In genomic region chr19:51168571-51169282, GRCh38 we compare ENCODE assay signal across 1 cellular context.
TF ChIP-seq lines count a peak whose summit lies in the region.

No MANE protein-coding gene starts in this region.

TF ChIP-seq in K562, 482 proteins besides CTCF, POLR2A, EP300 and RAD21 (continues in another document):
- TF ChIP-seq ZBTB49 (CRISPR knock-in tag; IDR thresholded peaks at IDR 0.05; ENCODE audit: borderline replicate concordance) (no peak), ARID2 (IDR thresholded peaks at IDR 0.05) (no peak), ZNF263 (CRISPR knock-in tag; IDR thresholded peaks at IDR 0.05; ENCODE audit: borderline replicate concordance) (no peak), MNT (conservative IDR thresholded peaks at IDR 0.05) (no peak), ELF1 (tag; IDR thresholded peaks at IDR 0.05) (no peak), NELFE (IDR thresholded peaks at IDR 0.05; ENCODE audit: insufficient read depth, insufficient read length) (no peak), MITF (IDR thresholded peaks at IDR 0.05) (peak; percentile 56; the same call in 1 of the 2 replicates), ZNF445 (CRISPR knock-in tag; IDR thresholded peaks at IDR 0.05; ENCODE audit: low read depth) (no peak), ZNF24 (IDR thresholded peaks at IDR 0.05) (no peak), RBM39 (optimal IDR thresholded peaks at IDR 0.05; ENCODE audit: low read depth, low read length) (no peak), ZFP1 (CRISPR knock-in tag; IDR thresholded peaks at IDR 0.05) (no peak), ATF1 (CRISPR knock-in tag; IDR thresholded peaks at IDR 0.05) (no peak), ATF1 (tag; IDR thresholded peaks at IDR 0.05) (peak; percentile 14; the same call in 1 of the 2 replicates), CBFB (CRISPR knock-in tag; IDR thresholded peaks at IDR 0.05) (no peak), RAD51 (IDR thresholded peaks at IDR 0.05; ENCODE audit: borderline replicate concordance, low read depth) (peak; percentile 90), ZNF318 (IDR thresholded peaks at IDR 0.05; ENCODE audit: borderline replicate concordance in 1 of 2, low read depth in 1 of 2) (0 out of 4 replicates have a peak, but pooled peaks of 1 of the 2 experiments have one; percentile 36), ARNT (IDR thresholded peaks at IDR 0.05) (no peak), TOE1 (IDR thresholded peaks at IDR 0.05; ENCODE audit: borderline replicate concordance) (peak; percentile 90), TOE1 (CRISPR knock-in tag; IDR thresholded peaks at IDR 0.05; ENCODE audit: borderline replicate concordance, low read depth) (no peak), ZFP30 (CRISPR knock-in tag; IDR thresholded peaks at IDR 0.05; ENCODE audit: borderline replicate concordance) (no peak), ATF7 (IDR thresholded peaks at IDR 0.05) (0 out of 2 replicates have a peak, but pooled peaks have one; percentile 27), ZNF830 (CRISPR knock-in tag; IDR thresholded peaks at IDR 0.05) (no peak), ZNF449 (CRISPR knock-in tag; IDR thresholded peaks at IDR 0.05) (no peak), TGIF2 (CRISPR knock-in tag; IDR thresholded peaks at IDR 0.05) (no peak), CXXC5 (CRISPR knock-in tag; IDR thresholded peaks at IDR 0.05) (peak; percentile 67), ZNF3 (CRISPR knock-in tag; IDR thresholded peaks at IDR 0.05) (no peak), FOS (IDR thresholded peaks at IDR 0.05; ENCODE audit: extremely low read depth, insufficient read length) (no peak), PHF8 (IDR thresholded peaks at IDR 0.05; ENCODE audit: borderline replicate concordance, low read length) (no peak), GATAD2B (IDR thresholded peaks at IDR 0.05; ENCODE audit: borderline replicate concordance) (no peak)
- TF ChIP-seq, protein P1, sequence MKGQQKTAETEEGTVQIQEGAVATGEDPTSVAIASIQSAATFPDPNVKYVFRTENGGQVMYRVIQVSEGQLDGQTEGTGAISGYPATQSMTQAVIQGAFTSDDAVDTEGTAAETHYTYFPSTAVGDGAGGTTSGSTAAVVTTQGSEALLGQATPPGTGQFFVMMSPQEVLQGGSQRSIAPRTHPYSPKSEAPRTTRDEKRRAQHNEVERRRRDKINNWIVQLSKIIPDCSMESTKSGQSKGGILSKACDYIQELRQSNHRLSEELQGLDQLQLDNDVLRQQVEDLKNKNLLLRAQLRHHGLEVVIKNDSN (CRISPR knock-in tag; IDR thresholded peaks at IDR 0.05): peak; percentile 92
- TF ChIP-seq, protein P2, sequence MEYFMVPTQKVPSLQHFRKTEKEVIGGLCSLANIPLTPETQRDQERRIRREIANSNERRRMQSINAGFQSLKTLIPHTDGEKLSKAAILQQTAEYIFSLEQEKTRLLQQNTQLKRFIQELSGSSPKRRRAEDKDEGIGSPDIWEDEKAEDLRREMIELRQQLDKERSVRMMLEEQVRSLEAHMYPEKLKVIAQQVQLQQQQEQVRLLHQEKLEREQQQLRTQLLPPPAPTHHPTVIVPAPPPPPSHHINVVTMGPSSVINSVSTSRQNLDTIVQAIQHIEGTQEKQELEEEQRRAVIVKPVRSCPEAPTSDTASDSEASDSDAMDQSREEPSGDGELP (CRISPR knock-in tag; IDR thresholded peaks at IDR 0.05; ENCODE audit: borderline replicate concordance): no peak
- TF ChIP-seq, protein P3, sequence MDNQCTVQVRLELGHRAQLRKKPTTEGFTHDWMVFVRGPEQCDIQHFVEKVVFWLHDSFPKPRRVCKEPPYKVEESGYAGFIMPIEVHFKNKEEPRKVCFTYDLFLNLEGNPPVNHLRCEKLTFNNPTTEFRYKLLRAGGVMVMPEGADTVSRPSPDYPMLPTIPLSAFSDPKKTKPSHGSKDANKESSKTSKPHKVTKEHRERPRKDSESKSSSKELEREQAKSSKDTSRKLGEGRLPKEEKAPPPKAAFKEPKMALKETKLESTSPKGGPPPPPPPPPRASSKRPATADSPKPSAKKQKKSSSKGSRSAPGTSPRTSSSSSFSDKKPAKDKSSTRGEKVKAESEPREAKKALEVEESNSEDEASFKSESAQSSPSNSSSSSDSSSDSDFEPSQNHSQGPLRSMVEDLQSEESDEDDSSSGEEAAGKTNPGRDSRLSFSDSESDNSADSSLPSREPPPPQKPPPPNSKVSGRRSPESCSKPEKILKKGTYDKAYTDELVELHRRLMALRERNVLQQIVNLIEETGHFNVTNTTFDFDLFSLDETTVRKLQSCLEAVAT (IDR thresholded peaks at IDR 0.05): no peak
- TF ChIP-seq, protein P4, sequence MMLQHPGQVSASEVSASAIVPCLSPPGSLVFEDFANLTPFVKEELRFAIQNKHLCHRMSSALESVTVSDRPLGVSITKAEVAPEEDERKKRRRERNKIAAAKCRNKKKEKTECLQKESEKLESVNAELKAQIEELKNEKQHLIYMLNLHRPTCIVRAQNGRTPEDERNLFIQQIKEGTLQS (IDR thresholded peaks at IDR 0.05): peak; percentile 90
- TF ChIP-seq, protein P4 (CRISPR knock-in tag; conservative IDR thresholded peaks at IDR 0.05): no peak
- TF ChIP-seq, protein P5, sequence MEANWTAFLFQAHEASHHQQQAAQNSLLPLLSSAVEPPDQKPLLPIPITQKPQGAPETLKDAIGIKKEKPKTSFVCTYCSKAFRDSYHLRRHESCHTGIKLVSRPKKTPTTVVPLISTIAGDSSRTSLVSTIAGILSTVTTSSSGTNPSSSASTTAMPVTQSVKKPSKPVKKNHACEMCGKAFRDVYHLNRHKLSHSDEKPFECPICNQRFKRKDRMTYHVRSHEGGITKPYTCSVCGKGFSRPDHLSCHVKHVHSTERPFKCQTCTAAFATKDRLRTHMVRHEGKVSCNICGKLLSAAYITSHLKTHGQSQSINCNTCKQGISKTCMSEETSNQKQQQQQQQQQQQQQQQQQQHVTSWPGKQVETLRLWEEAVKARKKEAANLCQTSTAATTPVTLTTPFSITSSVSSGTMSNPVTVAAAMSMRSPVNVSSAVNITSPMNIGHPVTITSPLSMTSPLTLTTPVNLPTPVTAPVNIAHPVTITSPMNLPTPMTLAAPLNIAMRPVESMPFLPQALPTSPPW (CRISPR knock-in tag; IDR thresholded peaks at IDR 0.05): 0 out of 2 replicates have a peak, but pooled peaks have one; percentile 16
- TF ChIP-seq, protein P6, sequence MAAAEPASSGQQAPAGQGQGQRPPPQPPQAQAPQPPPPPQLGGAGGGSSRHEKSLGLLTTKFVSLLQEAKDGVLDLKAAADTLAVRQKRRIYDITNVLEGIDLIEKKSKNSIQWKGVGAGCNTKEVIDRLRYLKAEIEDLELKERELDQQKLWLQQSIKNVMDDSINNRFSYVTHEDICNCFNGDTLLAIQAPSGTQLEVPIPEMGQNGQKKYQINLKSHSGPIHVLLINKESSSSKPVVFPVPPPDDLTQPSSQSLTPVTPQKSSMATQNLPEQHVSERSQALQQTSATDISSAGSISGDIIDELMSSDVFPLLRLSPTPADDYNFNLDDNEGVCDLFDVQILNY (CRISPR knock-in tag; IDR thresholded peaks at IDR 0.05): no peak
